Comparison of ENCODE assay signal across 8 cellular contexts in the genomic region with DNA sequence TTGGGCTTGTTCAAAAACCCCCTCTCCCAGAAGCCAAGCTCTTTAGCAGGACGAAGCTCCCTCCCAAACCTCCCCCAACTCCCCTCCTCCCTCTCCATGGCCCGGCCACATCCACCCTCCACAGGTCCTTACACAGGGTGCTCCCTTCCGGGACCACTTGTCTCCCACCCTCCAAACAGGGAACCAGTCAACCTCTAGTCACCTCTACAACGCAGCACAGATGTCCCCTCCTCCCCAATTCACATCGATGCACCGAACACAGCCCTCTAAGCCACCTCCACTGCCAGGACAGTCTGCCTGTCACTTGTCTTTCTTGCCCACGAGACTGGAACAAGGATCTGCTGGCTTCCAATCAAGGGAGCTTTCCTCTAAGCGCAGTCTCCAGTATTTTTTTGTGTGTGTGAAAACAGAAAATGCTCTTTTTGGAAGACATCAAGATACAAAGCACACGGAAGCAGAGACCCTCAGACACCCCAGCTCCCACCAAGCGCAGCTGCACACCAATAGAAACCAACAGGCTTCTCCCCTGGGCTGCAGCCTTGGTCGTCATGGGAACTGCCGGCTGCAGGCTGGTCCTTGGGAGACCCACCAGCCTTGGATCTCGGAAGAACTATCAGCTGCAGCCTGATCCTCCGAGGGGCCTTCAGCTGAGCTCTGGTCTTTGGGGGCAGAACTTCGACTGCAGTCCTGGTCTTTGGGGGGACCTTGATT. TPM values are rescaled to one million over a fixed set of nuclear protein-coding genes. Genes with fewer than 3 reads are reported as not detected.
DNase-seq lines count a peak whose midpoint lies in the region; ATAC-seq and TF ChIP-seq lines count a peak whose summit lies in the region.

No MANE protein-coding gene starts in this region.

- intact Hi-C loops in activated CD4-positive, alpha-beta T cell treated with anti-CD3 and anti-CD28 coated beads, Interleukin-2, amount 10 ng/mL, durations not matched to agents 24 days and 14 days (cut with micrococcal nuclease), result no loop called here
- intact Hi-C loops in OCI-LY7 (cut with micrococcal nuclease; ENCODE audit: unreplicated experiment), result loop anchor here (1.0 to 2.0 kb wide), 4 partner anchors 26 to 66 kb away; no protein-coding TSS in a partner anchor

- H3K4me1 ChIP-seq in OCI-LY7 (ENCODE audit: insufficient read depth, low read length, poor library complexity, severe bottlenecking) (peaks cover 80% of the 10 kb centered on the region), osteoblast (ENCODE audit: insufficient read depth, low read length) (no peaks in the 10 kb centered on the region)

- H3K27me3 Mint-ChIP-seq in activated CD4-positive, alpha-beta T cell treated with anti-CD3 and anti-CD28 coated beads, Interleukin-2, amount 10 ng/mL, durations not matched to agents 24 days and 14 days, result no peaks in the 10 kb centered on the region
- H3K27me3 Mint-ChIP-seq in stimulated activated memory B cell treated with anti-CD40 and anti-IgM and Interleukin-4, amounts not matched to agents 10 μg/mL and 1 μg/mL and 100 μg/mL, for 72 hours, result no peaks in the 10 kb centered on the region

- H3K4me2 ChIP-seq in OCI-LY7 (ENCODE audit: low read length) (peak overlapping the region; percentile 74), osteoblast (ENCODE audit: insufficient read depth, low read length) (no peak overlapping the region)

- ATAC-seq in HG02798 (IDR thresholded peaks at IDR 0.05; ENCODE audit: poor library complexity, unreplicated experiment), result peak; percentile 27
- peak; percentile 65 for ATAC-seq in stimulated activated memory B cell treated with anti-CD40 and anti-IgM and Interleukin-4, amounts not matched to agents 10 μg/mL and 1 μg/mL and 100 μg/mL, for 72 hours

- H3K36me3 Mint-ChIP-seq in activated CD4-positive, alpha-beta T cell treated with anti-CD3 and anti-CD28 coated beads, Interleukin-2, amount 10 ng/mL, durations not matched to agents 24 days and 14 days (ENCODE audit: low read depth), result peaks cover 1% of the 10 kb centered on the region
- H3K36me3 Mint-ChIP-seq in stimulated activated memory B cell treated with anti-CD40 and anti-IgM and Interleukin-4, amounts not matched to agents 10 μg/mL and 1 μg/mL and 100 μg/mL, for 72 hours, result no peaks in the 10 kb centered on the region

- peaks cover 29% of the 10 kb centered on the region for H3K79me2 ChIP-seq in OCI-LY7 (ENCODE audit: insufficient read depth, low read depth, low read length)
- no peaks in the 10 kb centered on the region for H3K79me2 ChIP-seq in osteoblast (ENCODE audit: insufficient read depth, low read length)

- no peaks in the 10 kb centered on the region for H3K9me3 ChIP-seq in OCI-LY7 (ENCODE audit: low read length)
- H3K9me3 ChIP-seq in osteoblast (ENCODE audit: low read depth, low read length), result no peaks in the 10 kb centered on the region

- H3K4me3 Mint-ChIP-seq in activated CD4-positive, alpha-beta T cell treated with anti-CD3 and anti-CD28 coated beads, Interleukin-2, amount 10 ng/mL, durations not matched to agents 24 days and 14 days, result no peak overlapping the region
- peak overlapping the region; percentile 57 for H3K4me3 Mint-ChIP-seq in stimulated activated memory B cell treated with anti-CD40 and anti-IgM and Interleukin-4, amounts not matched to agents 10 μg/mL and 1 μg/mL and 100 μg/mL, for 72 hours

- H3K4me1 Mint-ChIP-seq in activated CD4-positive, alpha-beta T cell treated with anti-CD3 and anti-CD28 coated beads, Interleukin-2, amount 10 ng/mL, durations not matched to agents 24 days and 14 days, result peaks cover 14% of the 10 kb centered on the region
- peaks cover 59% of the 10 kb centered on the region for H3K4me1 Mint-ChIP-seq in stimulated activated memory B cell treated with anti-CD40 and anti-IgM and Interleukin-4, amounts not matched to agents 10 μg/mL and 1 μg/mL and 100 μg/mL, for 72 hours

- H3K27ac ChIP-seq in OCI-LY7 (ENCODE audit: low read depth, low read length, poor library complexity, severe bottlenecking) (peak overlapping the region; percentile 94), osteoblast (ENCODE audit: low read depth, low read length) (no peak overlapping the region)

- peaks cover 11% of the 10 kb centered on the region; the same call in 1 of the 2 replicates for H3K36me3 ChIP-seq in OCI-LY7 (ENCODE audit: insufficient read depth, low read length)
- H3K36me3 ChIP-seq in osteoblast (ENCODE audit: insufficient read depth, low read length), result no peaks in the 10 kb centered on the region

- CTCF ChIA-PET in OCI-LY7 (lab: Charles Lee; ENCODE audit: unreplicated experiment), result interaction anchor here (0.7 to 1.4 kb wide), 7 partner anchors 10 to 52 kb away, joined by 3 to 4 read pairs (median 3); no protein-coding TSS in a partner anchor

- DNase-seq in activated CD4-positive, alpha-beta T cell treated with anti-CD3 and anti-CD28 coated beads, Interleukin-2, amount 10 ng/mL, durations not matched to agents 24 days and 14 days, result no peak
- no peak for DNase-seq in activated CD4-positive, alpha-beta T cell treated with anti-CD3 and anti-CD28 coated beads for 4 hours
- DNase-seq in OCI-LY7 (ENCODE audit: low spot score) (peak; percentile 31), DMS53 (lab: John Stamatoyannopoulos, UW) (no peak), osteoblast (ENCODE audit: insufficient read length, low spot score, missing footprints) (no peak), NCI-H1092 (lab: John Stamatoyannopoulos, UW) (no peak)

- H3K9me3 Mint-ChIP-seq in activated CD4-positive, alpha-beta T cell treated with anti-CD3 and anti-CD28 coated beads, Interleukin-2, amount 10 ng/mL, durations not matched to agents 24 days and 14 days, result no peaks in the 10 kb centered on the region
- no peaks in the 10 kb centered on the region for H3K9me3 Mint-ChIP-seq in stimulated activated memory B cell treated with anti-CD40 and anti-IgM and Interleukin-4, amounts not matched to agents 10 μg/mL and 1 μg/mL and 100 μg/mL, for 72 hours

- H3K9me2 ChIP-seq in OCI-LY7 (ENCODE audit: insufficient read depth, low read length), result no peaks in the 10 kb centered on the region

- H4K20me1 ChIP-seq in OCI-LY7 (ENCODE audit: insufficient read depth, low read length) (no peaks in the 10 kb centered on the region), osteoblast (ENCODE audit: insufficient read depth, low read length) (no peaks in the 10 kb centered on the region)

- peaks cover 3% of the 10 kb centered on the region for H3K27me3 ChIP-seq in osteoblast (ENCODE audit: insufficient read depth, low read length)

- H3K4me3 ChIP-seq in OCI-LY7 (ENCODE audit: low read depth, low read length, poor library complexity, severe bottlenecking), result peak overlapping the region; percentile 43
- H3K4me3 ChIP-seq in osteoblast (ENCODE audit: insufficient read depth, low read length), result no peak overlapping the region

- TF ChIP-seq CTCF in OCI-LY7 (conservative IDR thresholded peaks at IDR 0.05; ENCODE audit: low read length) (no peak), osteoblast (IDR thresholded peaks at IDR 0.05; ENCODE audit: extremely low read depth, low read depth, low read length) (no peak)

- H3K27ac Mint-ChIP-seq in activated CD4-positive, alpha-beta T cell treated with anti-CD3 and anti-CD28 coated beads, Interleukin-2, amount 10 ng/mL, durations not matched to agents 24 days and 14 days, result peak overlapping the region; percentile 20
- H3K27ac Mint-ChIP-seq in stimulated activated memory B cell treated with anti-CD40 and anti-IgM and Interleukin-4, amounts not matched to agents 10 μg/mL and 1 μg/mL and 100 μg/mL, for 72 hours, result peak overlapping the region; percentile 88

- peak overlapping the region; percentile 13; the same call in 1 of the 2 replicates for H2AFZ ChIP-seq in OCI-LY7 (ENCODE audit: low read length)
- no peak overlapping the region for H2AFZ ChIP-seq in osteoblast (ENCODE audit: low read length)

- BruUV-seq in OCI-LY7 (replicated peaks; lab: Mats Ljungman, UMichigan), result no TSS peak

- POLR2A ChIA-PET in OCI-LY7 (lab: Charles Lee), result interaction anchor here (0.7 to 3.4 kb wide), 11 partner anchors 16 to 47 kb away, joined by 3 to 19 read pairs (median 5); no protein-coding TSS in a partner anchor

RNA-seq across cellular contexts. Expression of gene IQSEC1, which starts 26.5 kb away (rescaled TPM):
- 22.5 TPM in 2 replicates for total RNA-seq in activated CD4-positive, alpha-beta T cell treated with anti-CD3 and anti-CD28 coated beads, Interleukin-2, amount 10 ng/mL, durations not matched to agents 24 days and 14 days
- 24.3 and 25.2 TPM in 2 replicates for total RNA-seq in OCI-LY7 (2014; rRNA removed; shearing (Covaris generic))
- total RNA-seq in OCI-LY7 (2022) (56.3 and 70.1 TPM in 2 replicates), osteoblast (22.1 and 28.3 TPM in 2 replicates)
